In genomic region chr5:31551878-31552277, GRCh38 we compare ENCODE assay signal across 21 cellular contexts.
"Had no signal": no experiment of that assay in that cellular context is flagged by ENCODE, and none has a peak within 500 bp of the region (broad histone marks: within the 10 kb centered on the region; RNA-seq: fewer than 3 reads in every experiment).

No MANE protein-coding gene starts in this region.

- H3K4me3 ChIP-seq: cardiac muscle cell, gastroesophageal sphincter, heart left ventricle, left lung, spleen, thyroid gland had no signal

- H3K9me3 ChIP-seq: gastroesophageal sphincter, heart left ventricle, left lung, spleen, thyroid gland had no signal

- H3K27me3 ChIP-seq: cardiac muscle cell, gastroesophageal sphincter, heart left ventricle, left lung, spleen, thyroid gland had no signal

- DNase-seq: activated CD4-positive, alpha-beta T cell treated with anti-CD3 and anti-CD28 coated beads, Interleukin-2, amount 10 ng/mL, durations not matched to agents 24 days and 14 days; activated CD8-positive, alpha-beta T cell treated with anti-CD3 and anti-CD28 coated beads for 36 hours; activated gamma-delta T cell; activated naive CD8-positive, alpha-beta T cell treated with anti-CD3 and anti-CD28 coated beads for 36 hours; activated T-cell treated with anti-CD3 and anti-CD28 coated beads, Interleukin-2, amount 50 U/mL, for 4 hours; amygdala; effector memory CD8-positive, alpha-beta T cell; heart left ventricle; left lung; midbrain; nucleus accumbens; posterior cingulate gyrus; retina; spleen; stimulated activated CD8-positive, alpha-beta memory T cell treated with anti-CD3 and anti-CD28 coated beads, Interleukin-4, amount 100 ng/mL, for 48 hours; stimulated activated naive CD4-positive, alpha-beta T cell treated with Interleukin-2 at 50 U/mL for 16 hours; thyroid gland had no signal

- H3K9me3 Mint-ChIP-seq: activated CD4-positive, alpha-beta T cell treated with anti-CD3 and anti-CD28 coated beads, Interleukin-2, amount 10 ng/mL, durations not matched to agents 24 days and 14 days; activated CD8-positive, alpha-beta T cell treated with anti-CD3 and anti-CD28 coated beads for 36 hours; activated naive CD8-positive, alpha-beta T cell treated with anti-CD3 and anti-CD28 coated beads for 36 hours; activated T-cell treated with anti-CD3 and anti-CD28 coated beads, Interleukin-2, amount 50 U/mL, for 4 hours; effector memory CD8-positive, alpha-beta T cell had no signal

- H3K4me1 ChIP-seq: gastroesophageal sphincter, heart left ventricle, left lung, spleen, thyroid gland had no signal

- H3K4me1 Mint-ChIP-seq: nephron had no signal

- H3K27ac ChIP-seq: cardiac muscle cell, epithelial cell of prostate, gastroesophageal sphincter, heart left ventricle, left lung, spleen, thyroid gland had no signal

- H3K4me3 Mint-ChIP-seq: activated CD4-positive, alpha-beta T cell treated with anti-CD3 and anti-CD28 coated beads, Interleukin-2, amount 10 ng/mL, durations not matched to agents 24 days and 14 days; activated CD8-positive, alpha-beta T cell treated with anti-CD3 and anti-CD28 coated beads for 36 hours; activated naive CD8-positive, alpha-beta T cell treated with anti-CD3 and anti-CD28 coated beads for 36 hours; activated T-cell treated with anti-CD3 and anti-CD28 coated beads, Interleukin-2, amount 50 U/mL, for 4 hours; effector memory CD8-positive, alpha-beta T cell; nephron had no signal

- H3K27ac Mint-ChIP-seq: activated CD4-positive, alpha-beta T cell treated with anti-CD3 and anti-CD28 coated beads, Interleukin-2, amount 10 ng/mL, durations not matched to agents 24 days and 14 days; activated CD8-positive, alpha-beta T cell treated with anti-CD3 and anti-CD28 coated beads for 36 hours; activated naive CD8-positive, alpha-beta T cell treated with anti-CD3 and anti-CD28 coated beads for 36 hours; nephron had no signal

- ATAC-seq: activated CD8-positive, alpha-beta T cell treated with anti-CD3 and anti-CD28 coated beads for 36 hours; activated T-cell treated with anti-CD3 and anti-CD28 coated beads, Interleukin-2, amount 50 U/mL, for 4 hours; effector memory CD8-positive, alpha-beta T cell; gastroesophageal sphincter; heart left ventricle; left lung had no signal

- H3K27me3 Mint-ChIP-seq: activated CD4-positive, alpha-beta T cell treated with anti-CD3 and anti-CD28 coated beads, Interleukin-2, amount 10 ng/mL, durations not matched to agents 24 days and 14 days; activated CD8-positive, alpha-beta T cell treated with anti-CD3 and anti-CD28 coated beads for 36 hours; activated naive CD8-positive, alpha-beta T cell treated with anti-CD3 and anti-CD28 coated beads for 36 hours; effector memory CD8-positive, alpha-beta T cell had no signal
